Comparison of ENCODE assay signal across 1 cellular context in genomic region chr1:204647114-204647804, GRCh38.
A peak's percentile ranks its signal among the peaks of the same experiment; 100 is the strongest.
TF ChIP-seq lines count a peak whose summit lies in the region.

No MANE protein-coding gene starts in this region.

TF ChIP-seq in IMR-90, 13 proteins besides CTCF, POLR2A, EP300 and RAD21 (continued from another document):
- TF ChIP-seq ELK1 (IDR thresholded peaks at IDR 0.05; ENCODE audit: borderline replicate concordance, low read depth, low read length) (no peak), SMC3 (IDR thresholded peaks at IDR 0.05; ENCODE audit: low read depth, low read length) (no peak), FOS (IDR thresholded peaks at IDR 0.05; ENCODE audit: low read depth, low read length) (0 out of 2 replicates have a peak, but pooled peaks have one; percentile 16), MAZ (IDR thresholded peaks at IDR 0.05; ENCODE audit: borderline replicate concordance, low read depth, low read length) (no peak)
